Comparison of ENCODE assay signal across 8 cellular contexts in the genomic region with DNA sequence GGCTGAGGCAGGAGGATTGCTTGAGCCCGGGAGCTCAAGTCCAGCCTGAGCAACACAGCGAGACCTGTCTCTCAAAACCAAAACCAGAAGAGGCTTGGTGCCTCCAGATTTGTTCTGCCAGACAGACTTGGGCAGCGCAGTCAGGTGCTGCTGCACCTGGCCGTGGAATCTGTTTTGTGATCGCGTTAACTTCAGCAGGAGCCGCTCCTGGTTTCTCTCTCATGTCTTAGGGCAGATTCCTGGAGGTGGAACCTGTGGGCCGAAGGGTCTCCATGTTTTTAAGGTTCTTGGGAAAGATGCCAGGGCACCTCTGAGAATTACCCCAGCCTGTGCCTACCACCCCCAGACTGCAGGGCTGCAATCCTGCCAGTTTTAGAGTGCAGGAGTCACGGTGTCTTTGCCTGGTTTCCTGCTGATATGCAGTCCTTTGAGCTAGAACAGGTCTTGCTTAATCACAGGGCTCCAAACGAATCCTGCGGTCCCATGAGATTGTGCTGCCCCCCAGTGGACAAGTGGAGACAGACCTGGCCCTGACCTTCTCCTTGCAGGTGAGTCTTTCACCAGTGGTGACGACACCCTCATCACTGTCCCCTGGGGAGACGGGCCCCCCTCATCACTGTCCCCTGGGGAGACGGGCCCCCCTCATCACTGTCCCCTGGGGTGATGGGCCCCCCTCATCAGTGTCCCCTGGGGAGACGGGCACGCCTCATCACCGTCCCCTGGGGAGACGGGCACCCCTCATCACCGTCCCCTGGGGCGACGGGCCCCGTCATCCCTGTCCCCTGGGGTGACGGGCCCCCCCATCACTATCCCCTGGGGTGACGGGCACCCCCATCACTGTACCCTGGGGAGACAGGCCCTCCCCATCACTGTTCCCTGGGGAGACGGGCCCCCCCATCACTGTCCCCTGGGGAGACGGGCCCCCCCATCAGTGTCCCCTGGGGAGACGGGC. TPM values are rescaled to one million over a fixed set of nuclear protein-coding genes. Genes with fewer than 3 reads are reported as not detected.
DNase-seq lines count a peak whose midpoint lies in the region; ATAC-seq and TF ChIP-seq lines count a peak whose summit lies in the region.

No MANE protein-coding gene starts in this region.

- no peaks in the 10 kb centered on the region for H3K27me3 Mint-ChIP-seq in CD8-positive, alpha-beta T cell (ENCODE audit: low read depth)

- no peak overlapping the region for H3K4me3 ChIP-seq in CD8-positive, alpha-beta T cell (ENCODE audit: low read depth, low read length)
- H3K4me3 ChIP-seq in left ventricle myocardium inferior = no peak overlapping the region

- CTCF ChIA-PET in CD8-positive, alpha-beta T cell (lab: Charles Lee) = interaction anchor here (0.6 to 3.4 kb wide), 23 partner anchors 10 to 264 kb away, joined by 3 to 28 read pairs (median 4); no protein-coding TSS in a partner anchor

- POLR2A ChIA-PET in CD8-positive, alpha-beta T cell (lab: Charles Lee) = interaction anchor here (1.4 kb wide), 1 partner anchor 261 kb away, joined by 3 read pairs; no protein-coding TSS in a partner anchor

- intact Hi-C loops in CD8-positive, alpha-beta T cell (cut with DNase I, micrococcal nuclease) = loop anchor here (1.0 to 10.0 kb wide), 6 partner anchors 51 to 377 kb away; partner anchors contain the start of genes AHNAK2 (in 1 of the 2) and BRF1 (in 1 of the 2)
- intact Hi-C loops in left ventricle myocardium inferior (cut with micrococcal nuclease) = loop anchor here (10.0 kb wide), 1 partner anchor 257 kb away; no protein-coding TSS in a partner anchor

- no peaks in the 10 kb centered on the region for H3K36me3 ChIP-seq in CD8-positive, alpha-beta T cell (ENCODE audit: insufficient read depth, low read length)
- H3K36me3 ChIP-seq in left ventricle myocardium inferior = peaks cover 27% of the 10 kb centered on the region

- no peak overlapping the region for H3K27ac Mint-ChIP-seq in CD8-positive, alpha-beta T cell

- no peak overlapping the region for H3K27ac ChIP-seq in CD8-positive, alpha-beta T cell (ENCODE audit: low read depth, low read length)
- H3K27ac ChIP-seq in left ventricle myocardium inferior (replicated peaks) = peak overlapping the region; percentile 67

- no peaks in the 10 kb centered on the region for H3K9me3 Mint-ChIP-seq in CD8-positive, alpha-beta T cell

- ATAC-seq in CD8-positive, alpha-beta T cell = peak; percentile 99
- ATAC-seq in GM21576 (IDR thresholded peaks at IDR 0.05; ENCODE audit: unreplicated experiment) = no peak

- peak; percentile 80 to 93 (median 86) for DNase-seq in CD8-positive, alpha-beta T cell
- DNase-seq in GOT3 (lab: John Stamatoyannopoulos, UW) (peak; percentile 11), NCI-H1694 treated with DMSO at 0.1 percent for 48 hours (lab: John Stamatoyannopoulos, UW) (peak; percentile 98), T-helper 1 cell (peak; percentile 65 to 85 (median 81)), amniotic epithelial cell (ENCODE audit: low read depth) (peak; percentile 87), left ventricle myocardium inferior (peak; percentile 79), retina (peak; percentile 84)

- H3K36me3 Mint-ChIP-seq in CD8-positive, alpha-beta T cell = no peaks in the 10 kb centered on the region

- H3K27me3 ChIP-seq in CD8-positive, alpha-beta T cell (ENCODE audit: insufficient read depth, low read length) = no peaks in the 10 kb centered on the region
- no peaks in the 10 kb centered on the region for H3K27me3 ChIP-seq in left ventricle myocardium inferior (ENCODE audit: low read depth)

- peaks cover 3% of the 10 kb centered on the region for H3K4me1 Mint-ChIP-seq in CD8-positive, alpha-beta T cell (ENCODE audit: low read depth)

- H3K4me3 Mint-ChIP-seq in CD8-positive, alpha-beta T cell = no peak overlapping the region

- H3K9me3 ChIP-seq in CD8-positive, alpha-beta T cell (ENCODE audit: low read length) = no peaks in the 10 kb centered on the region
- no peaks in the 10 kb centered on the region for H3K9me3 ChIP-seq in left ventricle myocardium inferior (replicated peaks)

- TF ChIP-seq CTCF in CD8-positive, alpha-beta T cell (IDR thresholded peaks at IDR 0.05) = peak; percentile 76
- TF ChIP-seq CTCF in left ventricle myocardium inferior (IDR thresholded peaks at IDR 0.05; ENCODE audit: borderline replicate concordance) = peak; percentile 88

- peaks cover 4% of the 10 kb centered on the region for H3K4me1 ChIP-seq in CD8-positive, alpha-beta T cell (ENCODE audit: insufficient read depth, low read length)
- H3K4me1 ChIP-seq in left ventricle myocardium inferior = peaks cover 17% of the 10 kb centered on the region

RNA-seq across cellular contexts. Expression of gene PACS2, which starts 37.6 kb away (rescaled TPM):
- total RNA-seq in CD8-positive, alpha-beta T cell = 10 to 100 TPM; 46.5 to 56.1 TPM
- 64.0 TPM for total RNA-seq in left ventricle myocardium inferior

RNA-seq across cellular contexts. Expression of gene TEX22, which starts 46.1 kb away (rescaled TPM):
- 1 to 10 TPM in 1 of 2 experiments, not detected in 1; 1.1 TPM for total RNA-seq in CD8-positive, alpha-beta T cell
- 0.99 TPM for total RNA-seq in left ventricle myocardium inferior

RNA-seq across cellular contexts. Expression of gene BRF1, which starts 51.4 kb away (rescaled TPM):
- total RNA-seq in CD8-positive, alpha-beta T cell = 10 to 100 TPM; 60.0 to 61.2 TPM
- total RNA-seq in left ventricle myocardium inferior = 19.8 TPM

Comparison
In these comparisons a context has a peak if more than half of its experiments do, and no peak if none do; other contexts are left out.
1. DNase-seq: peak in every context shown above with its lines; median percentile 98 in NCI-H1694 treated with DMSO at 0.1 percent for 48 hours; 87 in amniotic epithelial cell; 86 in CD8-positive, alpha-beta T cell; 84 in retina; 81 in T-helper 1 cell; 79 in left ventricle myocardium inferior; 11 in GOT3.